In the genomic region with DNA sequence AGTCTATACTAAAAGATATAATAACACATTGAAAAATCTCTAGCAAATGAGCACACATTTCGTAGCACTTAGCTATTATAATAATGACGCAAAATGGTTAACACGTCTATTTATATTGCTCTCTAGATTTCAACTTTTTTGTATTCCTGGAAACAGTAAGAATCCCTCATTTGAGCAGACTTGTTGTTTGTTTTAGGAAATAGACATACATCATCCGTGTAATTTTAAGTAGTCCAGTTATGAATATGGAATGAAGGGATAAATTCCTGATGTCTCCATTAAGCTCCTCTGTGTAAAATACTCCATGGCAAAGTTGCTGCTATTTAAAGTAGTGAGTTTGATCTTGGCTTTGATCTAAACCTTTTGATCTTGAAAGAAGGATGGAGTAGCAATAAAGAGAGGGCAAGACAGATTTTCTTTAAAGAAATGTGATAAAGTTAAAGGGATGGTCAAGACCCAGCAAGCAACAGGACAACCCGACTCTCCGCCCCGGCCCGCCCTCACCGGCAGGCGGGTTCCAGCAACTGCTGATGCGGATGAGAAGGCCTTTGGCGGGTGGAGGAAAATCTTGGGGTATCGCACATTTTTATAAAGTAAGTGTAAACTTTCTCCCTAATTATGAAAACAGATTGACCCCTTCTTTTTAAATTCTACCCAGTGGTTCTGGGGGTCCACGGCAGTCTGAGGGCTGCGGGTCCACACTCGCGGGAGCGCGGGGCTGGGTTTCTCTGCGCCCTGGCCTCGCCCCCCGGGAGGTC, we compare ENCODE assay signal across 8 cellular contexts.
A peak's percentile ranks its signal among the peaks of the same experiment; 100 is the strongest.
DNase-seq lines count a peak whose midpoint lies in the region; ATAC-seq and TF ChIP-seq lines count a peak whose summit lies in the region.

No MANE protein-coding gene starts in this region.

- H3K9ac ChIP-seq in iPS-18a (ENCODE audit: low read length) = peak overlapping the region; percentile 62

- TF ChIP-seq EP300 in sigmoid colon (IDR thresholded peaks at IDR 0.05) = no peak

- TF ChIP-seq CTCF in astrocyte of the spinal cord (IDR thresholded peaks at IDR 0.05; ENCODE audit: low read depth, low read length) (no peak), sigmoid colon (IDR thresholded peaks at IDR 0.05) (peak in 2 of 4 experiments; percentile 11 to 18)

- H3K36me3 ChIP-seq in iPS-18a (ENCODE audit: control insufficient read depth, low read depth, low read length) (no peaks in the 10 kb centered on the region), sigmoid colon (peaks cover 0 to 13% (median 0%) of the 10 kb centered on the region in 4 donors)

- peak; percentile 18 for ATAC-seq in GM21515 (IDR thresholded peaks at IDR 0.05; ENCODE audit: unreplicated experiment)
- ATAC-seq in HG03571 (IDR thresholded peaks at IDR 0.05; ENCODE audit: unreplicated experiment) = no peak

- in situ Hi-C loops in astrocyte of the spinal cord (cut with HindIII; ENCODE audit: low sequenced_read_pairs) = no loop called here

- peak overlapping the region; percentile 67 for H3K4me3 ChIP-seq in astrocyte of the spinal cord (ENCODE audit: low read depth, low read length)
- H3K4me3 ChIP-seq in iPS-18a (ENCODE audit: low read length) = peak overlapping the region; percentile 57
- peak overlapping the region; percentile 64 to 87 (median 82) for H3K4me3 ChIP-seq in sigmoid colon

- 6 to 10% methylated on average over 22 of the region's 22 CpGs for WGBS in sigmoid colon, 2 donors

- H3K27ac ChIP-seq in iPS-18a (ENCODE audit: low read length) (no peak overlapping the region), sigmoid colon (peak overlapping the region; percentile 97 to 99 (median 99))

- DNase-seq in D341Med (ENCODE audit: low spot score) = peak; percentile 68
- peak; percentile 65 for DNase-seq in NCI-H510A treated with DMSO at 0.1 percent for 48 hours (lab: John Stamatoyannopoulos, UW)
- peak; percentile 76 for DNase-seq in astrocyte of the spinal cord (ENCODE audit: low read depth, low spot score)
- peak; percentile 86 for DNase-seq in sigmoid colon
- DNase-seq in NCI-H128 (lab: John Stamatoyannopoulos, UW; ENCODE audit: unreplicated experiment) = no peak

- intact Hi-C loops in sigmoid colon (cut with DNase I) = loop anchor here (5.0 kb wide), 1 partner anchor 123 kb away; no protein-coding TSS in a partner anchor

- TF ChIP-seq POLR2A in sigmoid colon (IDR thresholded peaks at IDR 0.05) = no peak

- H3K9me3 ChIP-seq in iPS-18a (ENCODE audit: control insufficient read depth, low read depth, low read length) = no peaks in the 10 kb centered on the region
- no peaks in the 10 kb centered on the region for H3K9me3 ChIP-seq in sigmoid colon

- H3K4me1 ChIP-seq in iPS-18a (ENCODE audit: control insufficient read depth, low read depth, low read length) = peaks cover 4% of the 10 kb centered on the region
- peaks cover 0 to 48% (median 26%) of the 10 kb centered on the region in 4 donors for H3K4me1 ChIP-seq in sigmoid colon

- H3K27me3 ChIP-seq in iPS-18a (ENCODE audit: control insufficient read depth, insufficient read depth, low read length) (peaks cover 41% of the 10 kb centered on the region), sigmoid colon (no peaks in the 10 kb centered on the region)
